In genomic region chr15:60128000-60128376, GRCh38 we compare ENCODE assay signal across 1 cellular context.
TF ChIP-seq lines count a peak whose summit lies in the region.

No MANE protein-coding gene starts in this region.

TF ChIP-seq in A549, 52 proteins besides CTCF, POLR2A, EP300 and RAD21 (continued from another document):
- TF ChIP-seq, protein P1, sequence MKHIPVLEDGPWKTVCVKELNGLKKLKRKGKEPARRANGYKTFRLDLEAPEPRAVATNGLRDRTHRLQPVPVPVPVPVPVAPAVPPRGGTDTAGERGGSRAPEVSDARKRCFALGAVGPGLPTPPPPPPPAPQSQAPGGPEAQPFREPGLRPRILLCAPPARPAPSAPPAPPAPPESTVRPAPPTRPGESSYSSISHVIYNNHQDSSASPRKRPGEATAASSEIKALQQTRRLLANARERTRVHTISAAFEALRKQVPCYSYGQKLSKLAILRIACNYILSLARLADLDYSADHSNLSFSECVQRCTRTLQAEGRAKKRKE (CRISPR knock-in tag; IDR thresholded peaks at IDR 0.05; ENCODE audit: low read depth), result no peak
- no peak for TF ChIP-seq NPAS2 (CRISPR knock-in tag; IDR thresholded peaks at IDR 0.05; ENCODE audit: borderline replicate concordance)
- no peak for TF ChIP-seq SREBF2 (IDR thresholded peaks at IDR 0.05)
- TF ChIP-seq HOXB13 (CRISPR knock-in tag; IDR thresholded peaks at IDR 0.05; ENCODE audit: low read depth), result no peak
- no peak for TF ChIP-seq FOSL2 (IDR thresholded peaks at IDR 0.05)
- TF ChIP-seq FOSL2 (CRISPR knock-in tag; IDR thresholded peaks at IDR 0.05), result no peak
